Comparison of ENCODE assay signal across 8 cellular contexts in genomic region chr7:130942211-130942964, GRCh38.
DNase-seq lines count a peak whose midpoint lies in the region; ATAC-seq, FAIRE-seq and TF ChIP-seq lines count a peak whose summit lies in the region.

No MANE protein-coding gene starts in this region.

- H3K27ac ChIP-seq in parathyroid adenoma: no peak overlapping the region

- no peaks in the 10 kb centered on the region for H3K9me3 ChIP-seq in parathyroid adenoma (ENCODE audit: control insufficient read depth, low read length)

- H3K4me1 ChIP-seq in parathyroid adenoma: peaks cover 5% of the 10 kb centered on the region

- no peaks in the 10 kb centered on the region for H3K27me3 ChIP-seq in parathyroid adenoma (ENCODE audit: control insufficient read depth, insufficient read depth, low read length)

- DNase-seq in GM12891 (ENCODE audit: insufficient read length, low spot score) (no peak), RPMI8226 (peak; percentile 48), NCI-H524 treated with DMSO at 0.1 percent for 48 hours (lab: John Stamatoyannopoulos, UW) (no peak), GM13977 (ENCODE audit: low spot score) (no peak), NCI-H226 (no peak)
- DNase-seq in NK-92 treated with Interleukin-12 subunit alpha and Interleukin-12 subunit beta, amount 100 ng/mL, for 24 hours (lab: John Stamatoyannopoulos, UW): no peak

- H3K9ac ChIP-seq in parathyroid adenoma: no peak overlapping the region

- peak; percentile 63; the same call in 1 of the 2 replicates for TF ChIP-seq POLR2A in GM12891 (IDR thresholded peaks at IDR 0.05; ENCODE audit: low read depth, low read length)

- peaks cover 49% of the 10 kb centered on the region for H3K79me2 ChIP-seq in parathyroid adenoma

- FAIRE-seq in GM12891 (lab: Jason Lieb, UNC): peak; percentile 83

- in situ Hi-C loops in GM13977 (cut with MboI; ENCODE audit: low pct_unique_long_range_greater_than_20kb, low sequenced_read_pairs, unreplicated experiment): no loop called here

- no peak overlapping the region for H2AFZ ChIP-seq in parathyroid adenoma

- TF ChIP-seq CTCF in parathyroid adenoma (IDR thresholded peaks at IDR 0.05) (no peak), GM13977 (IDR thresholded peaks at IDR 0.05; ENCODE audit: extremely low read depth, insufficient read depth, missing control alignments) (no peak)

- peak; percentile 53 for ATAC-seq in esophagus mucosa

- H3K4me2 ChIP-seq in parathyroid adenoma (ENCODE audit: low read length): peak overlapping the region; percentile 67

- H3K4me3 ChIP-seq in parathyroid adenoma (ENCODE audit: low read depth, low read length): peak overlapping the region; percentile 51

- H3K36me3 ChIP-seq in parathyroid adenoma (ENCODE audit: control insufficient read depth, insufficient read depth, low read length): no peaks in the 10 kb centered on the region

TF ChIP-seq in GM12891, 5 proteins besides CTCF, POLR2A, EP300 and RAD21:
- TF ChIP-seq SPI1 (IDR thresholded peaks at IDR 0.05; ENCODE audit: low read depth, low read length): no peak
- no peak for TF ChIP-seq PAX5 (IDR thresholded peaks at IDR 0.05; ENCODE audit: insufficient read depth, low read length, severe bottlenecking)
- TF ChIP-seq POU2F2 (IDR thresholded peaks at IDR 0.05; ENCODE audit: low read depth, low read length): no peak
- no peak for TF ChIP-seq TAF1 (IDR thresholded peaks at IDR 0.05; ENCODE audit: low read depth, low read length)
- no peak; the same call in 1 of the 2 replicates for TF ChIP-seq POLR2AphosphoS5 (IDR thresholded peaks at IDR 0.05; ENCODE audit: low read depth, low read length)
